12 cellular contexts compared by ENCODE assay signal in the genomic region with DNA sequence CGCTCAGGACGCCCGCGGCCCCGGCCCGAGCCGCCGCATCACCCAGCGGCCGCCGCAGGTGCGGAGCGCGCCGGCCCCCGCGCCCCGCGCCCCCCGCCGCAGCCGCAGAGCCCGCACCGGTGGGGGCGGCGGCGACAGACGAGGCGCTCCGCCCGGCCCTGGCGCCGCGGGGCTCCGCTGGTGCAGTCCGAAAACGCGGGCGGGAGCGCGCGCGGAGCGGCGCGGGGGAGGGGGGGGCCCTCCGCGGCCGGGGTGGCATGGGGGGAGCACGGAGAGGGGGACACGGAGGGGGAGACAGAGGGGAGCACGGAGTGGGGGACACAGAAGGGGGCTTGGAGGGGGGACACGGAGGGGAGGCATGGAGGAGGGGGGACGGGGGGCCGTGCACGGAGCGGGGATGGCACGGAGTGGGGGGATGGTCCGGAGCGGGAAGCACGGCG. TPM values are rescaled to one million over a fixed set of nuclear protein-coding genes. Genes with fewer than 3 reads are reported as not detected.
DNase-seq lines count a peak whose midpoint lies in the region; ATAC-seq and TF ChIP-seq lines count a peak whose summit lies in the region.
"Had no signal": no experiment of that assay in that cellular context is flagged by ENCODE, and none has a peak within 500 bp of the region (broad histone marks: within the 10 kb centered on the region; RNA-seq: fewer than 3 reads in every experiment).

TSS of gene AATK (minus strand) at position 189 of the 440 bp plus-strand sequence. CDS start 229 bp downstream, outside the sequence.

- H3F3A ChIP-seq in GM23338 (replicated peaks; ENCODE audit: low read depth): 0 out of 2 replicates have a peak, but pooled peaks cover 8% of the 10 kb centered on the region
- no peaks in the 10 kb centered on the region for H3F3A ChIP-seq in smooth muscle cell (ENCODE audit: low read depth)

- peaks cover 2% of the 10 kb centered on the region; the same call in 1 of the 3 replicates for H3K4me1 Mint-ChIP-seq in GM23338
- H3K4me1 Mint-ChIP-seq: activated naive CD8-positive, alpha-beta T cell treated with anti-CD3 and anti-CD28 coated beads, Interleukin-2, amount 10 ng/mL, durations not matched to agents 7 days and 5 days had no signal

- H4K20me1 ChIP-seq in GM23338 (replicated peaks; ENCODE audit: insufficient read depth): no peaks in the 10 kb centered on the region
- no peaks in the 10 kb centered on the region for H4K20me1 ChIP-seq in smooth muscle cell (ENCODE audit: low read depth)

- TF ChIP-seq POLR2A in adrenal gland (IDR thresholded peaks at IDR 0.05): no peak

- H3K79me2 ChIP-seq in GM23338 (replicated peaks; ENCODE audit: insufficient read depth) (no peaks in the 10 kb centered on the region), smooth muscle cell (ENCODE audit: low read depth) (no peaks in the 10 kb centered on the region)

- peaks cover 6% of the 10 kb centered on the region for H3K27me3 Mint-ChIP-seq in GM23338 (ENCODE audit: insufficient read depth, low read depth, poor library complexity)

- H3K9me3 ChIP-seq in adrenal gland (replicated peaks in 1 of 3) (no peaks in the 10 kb centered on the region), left lung (no peaks in the 10 kb centered on the region), smooth muscle cell (replicated peaks; ENCODE audit: low read depth) (no peaks in the 10 kb centered on the region)

- H2AFZ ChIP-seq in GM23338 (peak within 1 kb of the TSS; percentile 89; the same call in 1 of the 2 replicates), smooth muscle cell (ENCODE audit: low read depth) (no peak within 1 kb of the TSS)

- peak within 1 kb of the TSS; percentile 55 for H3K4me3 ChIP-seq in GM23338
- H3K4me3 ChIP-seq in adrenal gland: peak within 1 kb of the TSS in 1 of 4 donors; percentile 41
- peak within 1 kb of the TSS in 1 of 2 donors; percentile 9 for H3K4me3 ChIP-seq in left lung
- H3K4me3 ChIP-seq in smooth muscle cell: peak within 1 kb of the TSS; percentile 51

- no peaks in the 10 kb centered on the region for H3K9me3 Mint-ChIP-seq in GM23338
- H3K9me3 Mint-ChIP-seq: activated naive CD8-positive, alpha-beta T cell treated with anti-CD3 and anti-CD28 coated beads, Interleukin-2, amount 10 ng/mL, durations not matched to agents 7 days and 5 days; T-helper 1 cell treated with Interleukin-12 subunit alpha and Interleukin-12 subunit beta and Interleukin-4 antibody, amounts not matched to agents 30 μg/mL and 1 μg/mL, for 36 hours had no signal

- intact Hi-C loops in adrenal gland (cut with DNase I): no loop called here
- intact Hi-C loops in left lung (cut with DNase I): no loop called here

- WGBS in adrenal gland, 4 donors: 1 to 2% methylated on average over 33 to 53 of the region's 62 CpGs; no CpG with 5 or more reads in 2 of the 4 donors
- WGBS in smooth muscle cell (ENCODE audit: low lambda C conversion rate): no CpG with 5 or more reads among the region's 62 CpGs

- H3K36me3 ChIP-seq in GM23338 (ENCODE audit: insufficient read depth) (no peaks in the 10 kb centered on the region), adrenal gland (replicated peaks in 1 of 2) (no peaks in the 10 kb centered on the region), left lung (no peaks in the 10 kb centered on the region), smooth muscle cell (ENCODE audit: low read depth) (no peaks in the 10 kb centered on the region)

- DNase-seq in GM23338 (ENCODE audit: low spot score) (no peak), adrenal gland (no peak), left lung (no peak), smooth muscle cell (lab: John Stamatoyannopoulos, UW; ENCODE audit: unreplicated experiment) (no peak), AG08395 (ENCODE audit: low spot score) (no peak), T1000 (lab: John Stamatoyannopoulos, UW) (no peak), ureter (ENCODE audit: low spot score) (no peak)
- DNase-seq: stimulated activated CD4-positive, alpha-beta T cell treated with anti-CD3 and anti-CD28 coated beads, Interleukin-2, amount 100 ng/mL, for 24 hours had no signal

- H3K9ac ChIP-seq in smooth muscle cell (ENCODE audit: low read depth): no peak within 1 kb of the TSS

- H3K4me3 Mint-ChIP-seq in GM23338: peak within 1 kb of the TSS; percentile 65
- H3K4me3 Mint-ChIP-seq: activated naive CD8-positive, alpha-beta T cell treated with anti-CD3 and anti-CD28 coated beads, Interleukin-2, amount 10 ng/mL, durations not matched to agents 7 days and 5 days; T-helper 1 cell treated with Interleukin-12 subunit alpha and Interleukin-12 subunit beta and Interleukin-4 antibody, amounts not matched to agents 30 μg/mL and 1 μg/mL, for 36 hours had no signal

- H3K27ac ChIP-seq in GM23338 (ENCODE audit: low read depth) (no peak within 1 kb of the TSS), adrenal gland (peak within 1 kb of the TSS in 2 of 5 donors; percentile 46 to 65), left lung (no peak within 1 kb of the TSS), smooth muscle cell (ENCODE audit: low read depth) (no peak within 1 kb of the TSS)

- no peaks in the 10 kb centered on the region for H3K4me1 ChIP-seq in GM23338 (ENCODE audit: insufficient read depth)
- no peaks in the 10 kb centered on the region for H3K4me1 ChIP-seq in adrenal gland (replicated peaks in 1 of 2)
- peaks cover 0 to 9% of the 10 kb centered on the region in 2 donors for H3K4me1 ChIP-seq in left lung
- no peaks in the 10 kb centered on the region for H3K4me1 ChIP-seq in smooth muscle cell (ENCODE audit: low read depth)

- no peak for ATAC-seq in GM23338
- ATAC-seq in left lung: no peak
- ATAC-seq in GM19328 (IDR thresholded peaks at IDR 0.05; ENCODE audit: unreplicated experiment): no peak

- no peaks in the 10 kb centered on the region for H3K9me2 ChIP-seq in GM23338 (ENCODE audit: insufficient read depth)

- no peaks in the 10 kb centered on the region for H3K36me3 Mint-ChIP-seq in GM23338 (ENCODE audit: low read depth)
- H3K36me3 Mint-ChIP-seq: activated naive CD8-positive, alpha-beta T cell treated with anti-CD3 and anti-CD28 coated beads, Interleukin-2, amount 10 ng/mL, durations not matched to agents 7 days and 5 days had no signal

- H3K27me3 ChIP-seq in GM23338 (ENCODE audit: insufficient read depth) (no peaks in the 10 kb centered on the region), adrenal gland (peaks cover 6% of the 10 kb centered on the region), left lung (peaks cover 18 to 53% of the 10 kb centered on the region in 2 donors), smooth muscle cell (ENCODE audit: low read depth) (peaks cover 19% of the 10 kb centered on the region)

- no peak within 1 kb of the TSS for H3K27ac Mint-ChIP-seq in GM23338
- H3K27ac Mint-ChIP-seq: activated naive CD8-positive, alpha-beta T cell treated with anti-CD3 and anti-CD28 coated beads, Interleukin-2, amount 10 ng/mL, durations not matched to agents 7 days and 5 days; T-helper 1 cell treated with Interleukin-12 subunit alpha and Interleukin-12 subunit beta and Interleukin-4 antibody, amounts not matched to agents 30 μg/mL and 1 μg/mL, for 36 hours had no signal

- no peak for TF ChIP-seq CTCF in GM23338 (conservative IDR thresholded peaks at IDR 0.05; ENCODE audit: low read depth in 2 of 2)
- TF ChIP-seq CTCF in adrenal gland (IDR thresholded peaks at IDR 0.05): no peak
- no peak for TF ChIP-seq CTCF in left lung (IDR thresholded peaks at IDR 0.05)
- TF ChIP-seq CTCF in smooth muscle cell (IDR thresholded peaks at IDR 0.05; ENCODE audit: borderline replicate concordance, insufficient read depth, poor library complexity, severe bottlenecking): no peak

- H3K4me2 ChIP-seq in GM23338 (peak within 1 kb of the TSS; percentile 77), smooth muscle cell (peak within 1 kb of the TSS; percentile 83)

TF ChIP-seq in GM23338, 12 proteins besides CTCF, POLR2A, EP300 and RAD21 (continues in another document):
- TF ChIP-seq CREB1 (CRISPR knock-in tag; IDR thresholded peaks at IDR 0.05; ENCODE audit: low read depth) (no peak), ETS1 (IDR thresholded peaks at IDR 0.05) (no peak), JUNB (IDR thresholded peaks at IDR 0.05; ENCODE audit: unreplicated experiment) (no peak), EZH2phosphoT487 (IDR thresholded peaks at IDR 0.05; ENCODE audit: unreplicated experiment) (no peak)

RNA-seq across cellular contexts. Expression of gene AATK, which starts in this region (rescaled TPM):
- 2.3 and 5.0 TPM in 2 replicates for total RNA-seq in GM23338 (2014; rRNA removed; shearing (Covaris generic))
- polyA plus RNA-seq in GM23338 (2016; fragmentation: Nextera tagmentation; extraction: Ambion mirVana) (1.1 and 1.3 TPM in 2 replicates), adrenal gland (10 to 100 TPM in 2 of 3 donors, under 1 TPM in 1; 0.73 to 23.3 (median 10.6) TPM), smooth muscle cell (0.61 TPM in 2 replicates)
- total RNA-seq in adrenal gland (10 to 100 TPM in 4 of 8 donors, 1 to 10 TPM in 4; 3.7 to 17.0 (median 9.9) TPM), left lung (10 to 100 TPM; 26.7 to 48.5 TPM), smooth muscle cell (0.13 and 0.67 TPM in 2 replicates), ureter (3.4 TPM)
- total RNA-seq: M059J had no signal
